12 cellular contexts compared by ENCODE assay signal in the genomic region with DNA sequence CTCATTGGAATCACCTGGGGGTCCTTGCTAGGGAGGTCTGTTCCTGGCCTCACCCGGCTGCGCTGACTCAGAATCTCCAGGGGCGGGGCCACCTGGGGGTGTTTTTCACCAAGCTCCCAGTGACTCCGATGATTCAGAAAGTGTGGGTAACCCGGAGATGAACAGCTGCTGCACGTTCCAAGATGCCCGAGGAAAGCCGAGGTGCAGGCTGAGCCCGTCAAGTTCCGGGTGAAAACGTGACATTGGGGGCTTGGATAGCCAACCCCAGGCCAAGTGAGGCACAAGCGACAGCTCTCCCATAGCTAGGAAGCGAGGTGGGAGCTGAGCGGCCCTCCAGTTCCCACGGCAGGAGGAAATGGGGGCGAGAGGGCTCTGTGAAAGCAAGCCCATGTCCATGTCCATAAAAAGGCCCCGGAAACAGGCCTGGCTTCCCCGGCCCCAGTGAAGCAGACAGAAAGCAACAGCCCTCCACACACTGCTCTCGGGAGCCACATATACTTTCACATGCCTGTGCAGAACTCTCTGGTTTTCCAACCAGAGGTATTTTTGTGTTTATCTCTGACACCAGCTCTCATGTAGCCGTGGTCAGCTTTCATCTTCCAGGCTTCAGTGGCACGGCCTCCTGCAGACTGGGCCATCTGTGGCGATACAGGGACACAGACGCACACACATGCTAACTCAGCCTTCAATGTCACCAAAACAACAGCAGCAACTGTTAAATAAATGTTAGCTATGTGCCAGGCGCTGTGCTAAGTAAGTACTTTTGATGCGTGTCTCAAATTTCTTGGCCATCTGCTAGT.
DNase-seq lines count a peak whose midpoint lies in the region; ATAC-seq and TF ChIP-seq lines count a peak whose summit lies in the region.
"Had no signal": no experiment of that assay in that cellular context is flagged by ENCODE, and none has a peak within 500 bp of the region (broad histone marks: within the 10 kb centered on the region; RNA-seq: fewer than 3 reads in every experiment).

No MANE protein-coding gene starts in this region.

- TF ChIP-seq CTCF in foreskin fibroblast (IDR thresholded peaks at IDR 0.05; ENCODE audit: low read depth, low read length) (no peak), type B pancreatic cell (conservative IDR thresholded peaks at IDR 0.05) (no peak)

- H3K36me3 Mint-ChIP-seq in type B pancreatic cell = peaks cover 5% of the 10 kb centered on the region

- H3K4me3 Mint-ChIP-seq in type B pancreatic cell = no peak overlapping the region

- H3K4me3 ChIP-seq in foreskin fibroblast (ENCODE audit: low read depth in 1 of 2, low read length in 2 of 2) = peak overlapping the region in 1 of 2 donors; percentile 16
- H3K4me3 ChIP-seq: dorsolateral prefrontal cortex, GM12878 had no signal

- no peaks in the 10 kb centered on the region for H3K27me3 Mint-ChIP-seq in type B pancreatic cell

- in situ Hi-C loops in KBM-7 (cut with MboI; ENCODE audit: low pct_unique_long_range_greater_than_20kb, low sequenced_read_pairs) = no loop called here

- H3K4me1 Mint-ChIP-seq in type B pancreatic cell (ENCODE audit: unreplicated experiment) = peaks cover 6% of the 10 kb centered on the region

- DNase-seq in NCI-H748 (lab: John Stamatoyannopoulos, UW; ENCODE audit: unreplicated experiment) (peak; percentile 27), NCI-H748 treated with DMSO at 0.1 percent for 48 hours (lab: John Stamatoyannopoulos, UW) (no peak), T1000 (lab: John Stamatoyannopoulos, UW) (peak; percentile 8), foreskin fibroblast (peak; percentile 33 to 80), type B pancreatic cell (ENCODE audit: extremely low spot score, unreplicated experiment) (no peak), KBM-7 (no peak)
- DNase-seq: midbrain; stimulated activated CD4-positive, alpha-beta T cell treated with anti-CD3 and anti-CD28 coated beads, Interleukin-4, amount 100 ng/mL, for 1 hour had no signal

- H3K27ac Mint-ChIP-seq in type B pancreatic cell = peak overlapping the region; percentile 36

- ATAC-seq in GM21528 (IDR thresholded peaks at IDR 0.05; ENCODE audit: low FRiP score, unreplicated experiment) (no peak), HG02798 (IDR thresholded peaks at IDR 0.05; ENCODE audit: poor library complexity, unreplicated experiment) (no peak)
- ATAC-seq: GM12878 had no signal

- no peaks in the 10 kb centered on the region for H3K9me3 Mint-ChIP-seq in type B pancreatic cell

Comparison
In these comparisons a context has a peak if more than half of its experiments do, and no peak if none do; other contexts are left out.
1. DNase-seq: peak in NCI-H748 (single experiment), T1000 (single experiment) and foreskin fibroblast (2 of 2); none in NCI-H748 treated with DMSO at 0.1 percent for 48 hours (single experiment), type B pancreatic cell (single experiment) and KBM-7 (single experiment).